Comparison of ENCODE assay signal across 33 cellular contexts in genomic region chr7:111105269-111105668, GRCh38. TPM values are rescaled to one million over a fixed set of nuclear protein-coding genes. Genes with fewer than 3 reads are reported as not detected.
"Had no signal": no experiment of that assay in that cellular context is flagged by ENCODE, and none has a peak within 500 bp of the region (broad histone marks: within the 10 kb centered on the region; RNA-seq: fewer than 3 reads in every experiment).

No MANE protein-coding gene starts in this region.

- H3K4me3 Mint-ChIP-seq: immature natural killer cell; mesothelial cell of epicardium; neural crest cell; T-helper 1 cell treated with Interleukin-12 subunit alpha and Interleukin-12 subunit beta and Interleukin-4 antibody, amounts not matched to agents 30 μg/mL and 1 μg/mL, for 36 hours had no signal

- H3K27ac Mint-ChIP-seq: activated naive CD4-positive, alpha-beta T cell treated with anti-CD3 and anti-CD28 coated beads, Interleukin-2, amount 50 U/mL, for 72 hours; immature natural killer cell; mesothelial cell of epicardium had no signal

- H3K27me3 ChIP-seq: foreskin keratinocyte, heart left ventricle, pancreas, stomach, thyroid gland had no signal

- DNase-seq: activated CD4-positive, alpha-beta T cell treated with anti-CD3 and anti-CD28 coated beads, Interleukin-2, amount 50 U/mL, for 1 hour; activated CD4-positive, CD25-positive, alpha-beta regulatory T cell treated with anti-CD3 and anti-CD28 coated beads, Interleukin-2, amount 50 U/mL, for 72 hours; activated naive CD4-positive, alpha-beta T cell; activated T-cell treated with anti-CD3 and anti-CD28 coated beads for 4 hours; activated T-cell treated with anti-CD3 and anti-CD28 coated beads, Interleukin-2, amount 50 U/mL, for 72 hours; amniotic stem cell; caudate nucleus; cortex of kidney; foreskin keratinocyte; heart left ventricle; hypothalamus; immature natural killer cell; kidney; left colon; mammary epithelial cell; nucleus accumbens; pancreas; retina; stimulated activated CD4-positive, alpha-beta T cell treated with anti-CD3 and anti-CD28 coated beads, Interleukin-12 subunit alpha, Interleukin-12 subunit beta, amount 100 ng/mL, for 4 hours; stimulated activated CD4-positive, alpha-beta T cell treated with anti-CD3 and anti-CD28 coated beads, Interleukin-4, amount 100 ng/mL, for 1 hour; stomach; T-helper 9 cell; thyroid gland; WERI-Rb-1 had no signal

- H3K4me1 ChIP-seq: foreskin keratinocyte, prostate gland had no signal

- H3K9me3 Mint-ChIP-seq: activated naive CD4-positive, alpha-beta T cell treated with anti-CD3 and anti-CD28 coated beads, Interleukin-2, amount 50 U/mL, for 72 hours; activated T-cell treated with anti-CD3 and anti-CD28 coated beads, Interleukin-2, amount 50 U/mL, for 72 hours; mesothelial cell of epicardium; naive B cell; neural crest cell; T-helper 1 cell treated with Interleukin-12 subunit alpha and Interleukin-12 subunit beta and Interleukin-4 antibody, amounts not matched to agents 30 μg/mL and 1 μg/mL, for 36 hours had no signal

- H3K9me3 ChIP-seq: heart left ventricle, pancreas, prostate gland, stomach, thyroid gland had no signal

- H3K4me1 Mint-ChIP-seq: immature natural killer cell had no signal

- H3K36me3 ChIP-seq: heart left ventricle, pancreas, prostate gland, stomach, thyroid gland, WERI-Rb-1 had no signal

- H3K36me3 Mint-ChIP-seq: immature natural killer cell, mesothelial cell of epicardium, naive B cell had no signal

- ATAC-seq: activated naive CD4-positive, alpha-beta T cell treated with anti-CD3 and anti-CD28 coated beads, Interleukin-2, amount 50 U/mL, for 72 hours; activated T-cell treated with anti-CD3 and anti-CD28 coated beads, Interleukin-2, amount 50 U/mL, for 72 hours; esophagus mucosa; foreskin keratinocyte; heart left ventricle; left colon; pancreas; sciatic nerve had no signal

- H3K27ac ChIP-seq: foreskin keratinocyte, heart left ventricle, pancreas, prostate gland, skin epidermis, stomach, thyroid gland, WERI-Rb-1 had no signal

- H3K4me3 ChIP-seq: heart left ventricle, pancreas, prostate gland, skin epidermis, stomach, thyroid gland had no signal

- H3K27me3 Mint-ChIP-seq: naive B cell had no signal

RNA-seq across cellular contexts. Expression of gene LRRN3, which starts 14.3 kb away (rescaled TPM):
- total RNA-seq: esophagus mucosa, foreskin keratinocyte had no signal
- polyA plus RNA-seq: foreskin keratinocyte had no signal
